ENCODE assay signal across 8 cellular contexts in the genomic region with DNA sequence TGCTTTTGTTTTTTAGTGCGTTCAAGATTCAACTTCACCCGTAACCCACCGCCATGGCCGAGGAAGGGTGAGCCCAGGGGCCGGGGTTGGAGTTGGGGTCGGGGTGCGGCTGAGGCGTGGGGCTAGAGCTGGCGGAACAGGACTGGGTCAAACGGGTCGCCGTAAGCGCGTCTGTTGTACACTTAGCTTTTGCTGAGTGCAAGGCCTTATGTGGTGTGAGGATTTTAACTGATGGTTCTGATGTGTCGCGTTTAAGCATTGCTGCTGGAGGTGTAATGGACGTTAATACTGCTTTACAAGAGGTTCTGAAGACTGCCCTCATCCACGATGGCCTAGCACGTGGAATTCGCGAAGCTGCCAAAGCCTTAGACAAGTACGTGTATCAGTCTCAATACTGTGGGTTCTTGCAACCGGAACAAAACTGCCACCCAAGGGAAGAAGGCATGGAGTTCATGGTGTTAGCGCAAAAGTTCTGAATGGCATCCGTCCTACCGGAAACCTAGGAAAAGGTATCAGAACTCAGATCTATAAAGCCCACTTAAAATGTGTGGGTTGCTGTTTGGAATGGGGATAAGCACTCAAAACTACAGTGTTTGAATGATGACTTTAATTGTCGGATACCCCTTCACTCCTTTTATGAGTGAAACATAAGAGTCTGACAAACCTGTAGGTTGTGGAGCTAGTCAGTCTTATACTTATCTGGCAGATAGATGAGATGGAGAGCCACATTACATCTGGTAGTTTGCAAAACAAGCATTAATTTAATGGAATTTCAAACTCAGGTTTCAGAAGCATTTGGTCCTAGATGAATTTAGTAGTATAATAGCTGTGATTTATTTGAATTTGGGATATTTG. TPM values are rescaled to one million over a fixed set of nuclear protein-coding genes. Genes with fewer than 3 reads are reported as not detected.
DNase-seq lines count a peak whose midpoint lies in the region; TF ChIP-seq lines count a peak whose summit lies in the region.

No MANE protein-coding gene starts in this region.

- H3K36me3 ChIP-seq in HEK293 (ENCODE audit: control insufficient read depth in 2 of 2, insufficient read depth in 1 of 2, low read length in 2 of 2): peaks cover 26 to 53% of the 10 kb centered on the region in 2 experiments
- H3K36me3 ChIP-seq in OCI-LY1 (ENCODE audit: insufficient read depth, low read length): peaks cover 54% of the 10 kb centered on the region
- H3K36me3 ChIP-seq in mesendoderm (ENCODE audit: control insufficient read depth, insufficient read depth, low read length): peaks cover 19% of the 10 kb centered on the region
- peaks cover 3% of the 10 kb centered on the region for H3K36me3 ChIP-seq in urinary bladder (ENCODE audit: insufficient read depth)

- H3K9me2 ChIP-seq in OCI-LY1 (ENCODE audit: low read depth, low read length): no peaks in the 10 kb centered on the region

- H3K27me3 ChIP-seq in OCI-LY1 (ENCODE audit: insufficient read depth, low read length): no peaks in the 10 kb centered on the region
- no peaks in the 10 kb centered on the region for H3K27me3 ChIP-seq in mesendoderm (ENCODE audit: insufficient read depth, low read length, poor library complexity)

- peak overlapping the region; percentile 51; the same call in 1 of the 2 replicates for H3K27ac ChIP-seq in HEK293 (ENCODE audit: extremely low read depth, low read depth, low read length)
- peak overlapping the region; percentile 66 for H3K27ac ChIP-seq in OCI-LY1 (ENCODE audit: low read depth, low read length, poor library complexity, severe bottlenecking)
- H3K27ac ChIP-seq in mesendoderm (ENCODE audit: low read depth, low read length): no peak overlapping the region
- peak overlapping the region; percentile 69 for H3K27ac ChIP-seq in urinary bladder (ENCODE audit: low read depth)

- H4K8ac ChIP-seq in mesendoderm (ENCODE audit: low read depth, low read length): no peak overlapping the region

- H3K79me1 ChIP-seq in mesendoderm (ENCODE audit: low read length): peaks cover 3% of the 10 kb centered on the region

- H3K9me3 ChIP-seq in HEK293 (ENCODE audit: control insufficient read depth, insufficient read depth, low read depth, low read length) (no peaks in the 10 kb centered on the region), OCI-LY1 (ENCODE audit: low read length) (no peaks in the 10 kb centered on the region)

- H2BK15ac ChIP-seq in mesendoderm (replicated peaks; ENCODE audit: low read depth): no peak overlapping the region

- no peak overlapping the region for H3K23ac ChIP-seq in mesendoderm (ENCODE audit: low read length)

- H3K9ac ChIP-seq in OCI-LY1 (ENCODE audit: low read length): peak overlapping the region; percentile 97
- H3K9ac ChIP-seq in mesendoderm (ENCODE audit: low read length): peak overlapping the region; percentile 94

- no CpG with 5 or more reads among the region's 27 CpGs for WGBS in mesendoderm (ENCODE audit: extremely low coverage, insufficient coverage, low lambda C conversion rate)
- under 1% methylated on average over 27 of the region's 27 CpGs for WGBS in urinary bladder

- no peak overlapping the region for H3K18ac ChIP-seq in mesendoderm (ENCODE audit: low read length)

- POLR2A ChIA-PET in HEK293 (lab: Yijun Ruan, JAX): interaction anchor here (0.9 to 2.8 kb wide), 16 partner anchors 8 to 1484 kb away, joined by 3 to 40 read pairs (median 5); a partner anchor contains a TSS

- H3K79me2 ChIP-seq in OCI-LY1 (ENCODE audit: insufficient read depth, low read length) (peaks cover 21% of the 10 kb centered on the region), mesendoderm (ENCODE audit: control insufficient read depth, insufficient read depth, low read length) (peaks cover 28% of the 10 kb centered on the region)

- TF ChIP-seq CTCF in GM12864 (IDR thresholded peaks at IDR 0.05; ENCODE audit: low read depth, low read length, missing control alignments): no peak
- no peak for TF ChIP-seq CTCF in HEK293 (tag by site-specific recombination; IDR thresholded peaks at IDR 0.05)
- TF ChIP-seq CTCF in OCI-LY1 (IDR thresholded peaks at IDR 0.05; ENCODE audit: low read length): no peak
- no peak for TF ChIP-seq CTCF in cardiac fibroblast (IDR thresholded peaks at IDR 0.05; ENCODE audit: low read depth, low read length)

- no peak for DNase-seq in GM12864 (ENCODE audit: low read depth)
- DNase-seq in cardiac fibroblast (ENCODE audit: low read depth in 2 of 2): peak; percentile 11 to 25
- DNase-seq in mesendoderm: peak; percentile 34
- DNase-seq in H4 (ENCODE audit: low spot score): no peak
- DNase-seq in effector CD8-positive, alpha-beta T cell (lab: John Stamatoyannopoulos, UW): no peak

- no peak overlapping the region for H4K5ac ChIP-seq in mesendoderm (ENCODE audit: low read length)

- H3K56ac ChIP-seq in mesendoderm (ENCODE audit: low read length): peak overlapping the region; percentile 92

- H2BK5ac ChIP-seq in mesendoderm (ENCODE audit: low read length): peak overlapping the region; percentile 32

- peak overlapping the region; percentile 91 for H3K4ac ChIP-seq in mesendoderm (ENCODE audit: low read depth, low read length)

- H2BK120ac ChIP-seq in mesendoderm (ENCODE audit: low read depth, low read length): no peak overlapping the region

- H3K4me2 ChIP-seq in OCI-LY1 (ENCODE audit: low read length) (peak overlapping the region; percentile 95), mesendoderm (ENCODE audit: low read length) (peak overlapping the region; percentile 32)

- H3F3A ChIP-seq in OCI-LY1 (ENCODE audit: insufficient read depth, low read length): peaks cover 18% of the 10 kb centered on the region; the same call in 1 of the 2 replicates

- no peak overlapping the region for H2AFZ ChIP-seq in OCI-LY1 (ENCODE audit: low read length)

- H2AK5ac ChIP-seq in mesendoderm (ENCODE audit: low read length): no peak overlapping the region

- CTCF ChIA-PET in HEK293 (lab: Yijun Ruan, JAX): interaction anchor here (0.5 to 2.6 kb wide), 10 partner anchors 8 to 863 kb away, joined by 3 to 11 read pairs (median 4); a partner anchor contains a TSS

- H3K4me3 ChIP-seq in GM12864 (ENCODE audit: low read depth, low read length) (peak overlapping the region; percentile 98), HEK293 (ENCODE audit: low read depth, low read length) (peak overlapping the region; percentile 86), OCI-LY1 (ENCODE audit: low read depth, low read length, poor library complexity, severe bottlenecking) (peak overlapping the region; percentile 97), cardiac fibroblast (replicated peaks in 1 of 2; ENCODE audit: low read depth in 2 of 2, low read length in 2 of 2) (peak overlapping the region; percentile 91 to 95), mesendoderm (ENCODE audit: low read length) (peak overlapping the region; percentile 77), urinary bladder (ENCODE audit: low read depth, low read length) (peak overlapping the region; percentile 94)

- H3K4me1 ChIP-seq in HEK293 (ENCODE audit: control insufficient read depth, insufficient read depth, low read length): peaks cover 8% of the 10 kb centered on the region; the same call in 1 of the 2 replicates
- peaks cover 41% of the 10 kb centered on the region for H3K4me1 ChIP-seq in OCI-LY1 (ENCODE audit: insufficient read depth, low read length, severe bottlenecking)
- no peaks in the 10 kb centered on the region for H3K4me1 ChIP-seq in mesendoderm (ENCODE audit: control insufficient read depth, low read depth, low read length)
- no peaks in the 10 kb centered on the region for H3K4me1 ChIP-seq in urinary bladder (ENCODE audit: insufficient read depth)

- H4K20me1 ChIP-seq in OCI-LY1 (ENCODE audit: insufficient read depth, low read length): peaks cover 3% of the 10 kb centered on the region; the same call in 1 of the 2 replicates

TF ChIP-seq in HEK293, 187 proteins besides CTCF, POLR2A, EP300 and RAD21:
- TF ChIP-seq, protein P1, sequence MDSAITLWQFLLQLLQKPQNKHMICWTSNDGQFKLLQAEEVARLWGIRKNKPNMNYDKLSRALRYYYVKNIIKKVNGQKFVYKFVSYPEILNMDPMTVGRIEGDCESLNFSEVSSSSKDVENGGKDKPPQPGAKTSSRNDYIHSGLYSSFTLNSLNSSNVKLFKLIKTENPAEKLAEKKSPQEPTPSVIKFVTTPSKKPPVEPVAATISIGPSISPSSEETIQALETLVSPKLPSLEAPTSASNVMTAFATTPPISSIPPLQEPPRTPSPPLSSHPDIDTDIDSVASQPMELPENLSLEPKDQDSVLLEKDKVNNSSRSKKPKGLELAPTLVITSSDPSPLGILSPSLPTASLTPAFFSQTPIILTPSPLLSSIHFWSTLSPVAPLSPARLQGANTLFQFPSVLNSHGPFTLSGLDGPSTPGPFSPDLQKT (IDR thresholded peaks at IDR 0.05; ENCODE audit: borderline replicate concordance, low read depth, low read length): no peak
- TF ChIP-seq YY1 (tag by site-specific recombination; IDR thresholded peaks at IDR 0.05): 0 out of 2 replicates have a peak, but pooled peaks have one; percentile 23
TF ChIP-seq in HEK293: peak in this region for 1.

RNA-seq across cellular contexts. Expression of a gene that starts 0.6 kb away (rescaled TPM):
- polyA plus RNA-seq in mesendoderm (2013, experiment 1 of 2): 3,709 TPM
- polyA plus RNA-seq in mesendoderm (2013, experiment 2 of 2): 3,667 TPM
- 951 TPM for total RNA-seq in urinary bladder
- 3,073 TPM for polyA plus RNA-seq in urinary bladder
- total RNA-seq in H4 (2014; rRNA removed; shearing (Covaris generic)): 2,146 and 2,177 TPM in 2 replicates

RNA-seq across cellular contexts. Expression of a gene that starts 16.5 kb away (rescaled TPM):
- 13.6 TPM for polyA plus RNA-seq in mesendoderm (2013, experiment 1 of 2)
- polyA plus RNA-seq in mesendoderm (2013, experiment 2 of 2): 12.8 TPM
- total RNA-seq in urinary bladder: 17.7 TPM
- 5.2 TPM for polyA plus RNA-seq in urinary bladder
- total RNA-seq in H4 (2014; rRNA removed; shearing (Covaris generic)): 6.0 and 9.4 TPM in 2 replicates

RNA-seq across cellular contexts. Expression of a gene that starts 57.2 kb away (rescaled TPM):
- not detected for polyA plus RNA-seq in mesendoderm (2013, experiment 1 of 2)
- not detected for polyA plus RNA-seq in mesendoderm (2013, experiment 2 of 2)
- 5.4 TPM for total RNA-seq in urinary bladder
- 0.86 TPM for polyA plus RNA-seq in urinary bladder
- total RNA-seq in H4 (2014; rRNA removed; shearing (Covaris generic)): 0.10 and 0.68 TPM in 2 replicates

Comparison
In these comparisons a context has a peak if more than half of its experiments do, and no peak if none do; other contexts are left out.
1. DNase-seq: peak in cardiac fibroblast (2 of 2) and mesendoderm (single experiment); none in GM12864 (single experiment), H4 (single experiment) and effector CD8-positive, alpha-beta T cell (single experiment).
2. Peak in every context shown above with its lines, with median percentiles within 50 percentile points of each other: H3K4me3 ChIP-seq.